1 cellular context compared by ENCODE assay signal in genomic region chr20:9974324-9974723, GRCh38.
TF ChIP-seq lines count a peak whose summit lies in the region.

No MANE protein-coding gene starts in this region.

TF ChIP-seq in H1, 55 proteins besides CTCF, POLR2A, EP300 and RAD21 (continued from another document):
- TF ChIP-seq, protein P1, sequence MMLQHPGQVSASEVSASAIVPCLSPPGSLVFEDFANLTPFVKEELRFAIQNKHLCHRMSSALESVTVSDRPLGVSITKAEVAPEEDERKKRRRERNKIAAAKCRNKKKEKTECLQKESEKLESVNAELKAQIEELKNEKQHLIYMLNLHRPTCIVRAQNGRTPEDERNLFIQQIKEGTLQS (IDR thresholded peaks at IDR 0.05; ENCODE audit: insufficient read depth, low read depth, low read length) = no peak
- no peak for TF ChIP-seq MAFK (IDR thresholded peaks at IDR 0.05; ENCODE audit: low read depth, low read length)
- TF ChIP-seq, protein P2, sequence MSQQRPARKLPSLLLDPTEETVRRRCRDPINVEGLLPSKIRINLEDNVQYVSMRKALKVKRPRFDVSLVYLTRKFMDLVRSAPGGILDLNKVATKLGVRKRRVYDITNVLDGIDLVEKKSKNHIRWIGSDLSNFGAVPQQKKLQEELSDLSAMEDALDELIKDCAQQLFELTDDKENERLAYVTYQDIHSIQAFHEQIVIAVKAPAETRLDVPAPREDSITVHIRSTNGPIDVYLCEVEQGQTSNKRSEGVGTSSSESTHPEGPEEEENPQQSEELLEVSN (IDR thresholded peaks at IDR 0.05) = no peak
- TF ChIP-seq TAF1 (IDR thresholded peaks at IDR 0.05; ENCODE audit: low read depth, low read length) = no peak
- no peak for TF ChIP-seq TAF7 (optimal IDR thresholded peaks at IDR 0.05; ENCODE audit: borderline replicate concordance, low read depth, low read length)
- no peak for TF ChIP-seq SRF (IDR thresholded peaks at IDR 0.05; ENCODE audit: low read depth, low read length)
- TF ChIP-seq HDAC2 (IDR thresholded peaks at IDR 0.05; ENCODE audit: borderline replicate concordance in 1 of 2, low read depth in 2 of 2, low read length in 2 of 2) = no peak
- TF ChIP-seq CHD1 (IDR thresholded peaks at IDR 0.05; ENCODE audit: low read depth, low read length) = no peak
- TF ChIP-seq EZH2 (IDR thresholded peaks at IDR 0.05; ENCODE audit: low read depth, low read length, severe bottlenecking) = no peak
- no peak for TF ChIP-seq SP1 (IDR thresholded peaks at IDR 0.05; ENCODE audit: low read depth, low read length)
- TF ChIP-seq SUZ12 (IDR thresholded peaks at IDR 0.05; ENCODE audit: low read length) = no peak
- TF ChIP-seq ZNF274 (IDR thresholded peaks at IDR 0.05; ENCODE audit: borderline replicate concordance, extremely low read depth, low read length) = no peak
- TF ChIP-seq RBBP5 (IDR thresholded peaks at IDR 0.05; ENCODE audit: borderline replicate concordance, low read depth, low read length) = no peak
- no peak for TF ChIP-seq NANOG (IDR thresholded peaks at IDR 0.05; ENCODE audit: insufficient read depth, low read depth, low read length, poor library complexity, severe bottlenecking)
- TF ChIP-seq CBX5 (IDR thresholded peaks at IDR 0.05; ENCODE audit: low read depth, low read length) = no peak
TF ChIP-seq in H1: peak in this region for 0.
